Comparison of ENCODE assay signal across 1 cellular context in the genomic region with DNA sequence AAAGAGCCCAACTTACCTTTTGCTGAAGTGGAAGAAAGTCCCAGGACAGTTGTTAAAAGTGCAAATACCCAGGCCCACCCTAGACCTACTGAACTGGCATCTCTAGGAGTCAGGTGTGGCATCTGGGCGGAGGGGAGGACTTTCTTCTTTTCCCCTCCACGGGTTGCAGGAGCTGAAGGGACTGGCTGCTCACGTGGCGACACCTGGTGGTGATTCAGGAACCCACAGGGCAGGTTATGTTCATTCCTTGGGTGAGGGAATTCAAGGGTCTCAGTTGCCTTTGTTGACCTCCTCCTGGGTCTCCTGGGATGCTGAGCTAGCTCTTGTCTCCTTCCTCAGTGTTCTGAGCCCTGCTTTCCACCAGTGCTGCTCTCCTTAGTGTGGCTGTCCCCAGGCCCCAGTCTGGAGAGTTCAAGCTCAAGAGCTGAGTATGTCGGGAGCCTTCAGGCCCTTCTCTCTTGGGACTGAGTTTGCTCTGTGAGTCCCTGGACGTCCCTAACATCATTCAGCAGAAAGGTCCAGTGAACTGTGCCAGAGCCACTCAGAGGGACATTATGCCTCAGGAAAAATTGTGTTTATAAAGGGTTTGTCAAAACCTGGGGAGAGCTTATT.
A peak's percentile ranks its signal among the peaks of the same experiment; 100 is the strongest.
TF ChIP-seq lines count a peak whose summit lies in the region.

No MANE protein-coding gene starts in this region.

TF ChIP-seq in K562, 482 proteins besides CTCF, POLR2A, EP300 and RAD21 (continued from another document and continues in another):
- TF ChIP-seq, protein P1, sequence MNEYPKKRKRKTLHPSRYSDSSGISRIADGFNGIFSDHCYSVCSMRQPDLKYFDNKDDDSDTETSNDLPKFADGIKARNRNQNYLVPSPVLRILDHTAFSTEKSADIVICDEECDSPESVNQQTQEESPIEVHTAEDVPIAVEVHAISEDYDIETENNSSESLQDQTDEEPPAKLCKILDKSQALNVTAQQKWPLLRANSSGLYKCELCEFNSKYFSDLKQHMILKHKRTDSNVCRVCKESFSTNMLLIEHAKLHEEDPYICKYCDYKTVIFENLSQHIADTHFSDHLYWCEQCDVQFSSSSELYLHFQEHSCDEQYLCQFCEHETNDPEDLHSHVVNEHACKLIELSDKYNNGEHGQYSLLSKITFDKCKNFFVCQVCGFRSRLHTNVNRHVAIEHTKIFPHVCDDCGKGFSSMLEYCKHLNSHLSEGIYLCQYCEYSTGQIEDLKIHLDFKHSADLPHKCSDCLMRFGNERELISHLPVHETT (CRISPR knock-in tag; conservative IDR thresholded peaks at IDR 0.05 in 1 of 2, IDR thresholded peaks at IDR 0.05 in 1 of 2): no peak
- TF ChIP-seq ZNF316 (IDR thresholded peaks at IDR 0.05) (no peak), TRIM28 (IDR thresholded peaks at IDR 0.05) (no peak), CEBPG (CRISPR knock-in tag; IDR thresholded peaks at IDR 0.05) (no peak), CEBPG (tag; conservative IDR thresholded peaks at IDR 0.05 in 1 of 2, IDR thresholded peaks at IDR 0.05 in 1 of 2) (no peak), SPI1 (IDR thresholded peaks at IDR 0.05; ENCODE audit: borderline replicate concordance, low read depth, low read length) (no peak), FOXP1 (CRISPR knock-in tag; IDR thresholded peaks at IDR 0.05) (no peak), U2AF1 (optimal IDR thresholded peaks at IDR 0.05; ENCODE audit: low read depth, low read length) (no peak), FOXK1 (CRISPR knock-in tag; IDR thresholded peaks at IDR 0.05; ENCODE audit: borderline replicate concordance) (no peak), ZNF217 (CRISPR knock-in tag; IDR thresholded peaks at IDR 0.05) (no peak), RBM25 (IDR thresholded peaks at IDR 0.05; ENCODE audit: low read depth, low read length, severe bottlenecking) (no peak), KDM5B (IDR thresholded peaks at IDR 0.05; ENCODE audit: insufficient replicate concordance, low read depth, low read length) (no peak), BRD9 (IDR thresholded peaks at IDR 0.05; ENCODE audit: low read depth, partially characterized antibody) (no peak), ARID2 (IDR thresholded peaks at IDR 0.05) (peak; percentile 84), MAZ (CRISPR knock-in tag; conservative IDR thresholded peaks at IDR 0.05 in 1 of 2, IDR thresholded peaks at IDR 0.05 in 1 of 2) (0 out of 4 replicates have a peak, but pooled peaks of 1 of the 2 experiments have one; percentile 18), LEF1 (IDR thresholded peaks at IDR 0.05) (no peak), SAFB2 (IDR thresholded peaks at IDR 0.05; ENCODE audit: borderline replicate concordance, low read depth, low read length, severe bottlenecking) (no peak), BRF1 (IDR thresholded peaks at IDR 0.05; ENCODE audit: borderline replicate concordance, extremely low read depth, insufficient read length) (no peak), ZNF124 (CRISPR knock-in tag; IDR thresholded peaks at IDR 0.05) (no peak), SIN3A (IDR thresholded peaks at IDR 0.05; ENCODE audit: borderline replicate concordance in 2 of 2, control insufficient read depth in 1 of 2, low read depth in 2 of 2, low read length in 2 of 2) (no peak), CTBP1 (IDR thresholded peaks at IDR 0.05; ENCODE audit: borderline replicate concordance) (peak; percentile 15; the same call in 1 of the 2 replicates), NFXL1 (CRISPR knock-in tag; IDR thresholded peaks at IDR 0.05) (no peak), ELF4 (CRISPR knock-in tag; IDR thresholded peaks at IDR 0.05) (no peak), FUS (optimal IDR thresholded peaks at IDR 0.05; ENCODE audit: low read depth, low read length) (no peak), SMC3 (conservative IDR thresholded peaks at IDR 0.05; ENCODE audit: insufficient read depth, low read depth, low read length) (peak; percentile 94), RBM22 (IDR thresholded peaks at IDR 0.05; ENCODE audit: low read depth, low read length, poor library complexity, severe bottlenecking) (no peak), RBM34 (IDR thresholded peaks at IDR 0.05; ENCODE audit: borderline replicate concordance, insufficient read depth, low read length) (no peak), STAG1 (CRISPR knock-in tag; IDR thresholded peaks at IDR 0.05; ENCODE audit: borderline replicate concordance) (peak; percentile 90), BCOR (IDR thresholded peaks at IDR 0.05) (no peak), ZSCAN29 (IDR thresholded peaks at IDR 0.05) (no peak), ESRRB (CRISPR knock-in tag; IDR thresholded peaks at IDR 0.05; ENCODE audit: borderline replicate concordance) (no peak), ZNF232 (CRISPR knock-in tag; IDR thresholded peaks at IDR 0.05) (no peak)
- TF ChIP-seq, protein P2, sequence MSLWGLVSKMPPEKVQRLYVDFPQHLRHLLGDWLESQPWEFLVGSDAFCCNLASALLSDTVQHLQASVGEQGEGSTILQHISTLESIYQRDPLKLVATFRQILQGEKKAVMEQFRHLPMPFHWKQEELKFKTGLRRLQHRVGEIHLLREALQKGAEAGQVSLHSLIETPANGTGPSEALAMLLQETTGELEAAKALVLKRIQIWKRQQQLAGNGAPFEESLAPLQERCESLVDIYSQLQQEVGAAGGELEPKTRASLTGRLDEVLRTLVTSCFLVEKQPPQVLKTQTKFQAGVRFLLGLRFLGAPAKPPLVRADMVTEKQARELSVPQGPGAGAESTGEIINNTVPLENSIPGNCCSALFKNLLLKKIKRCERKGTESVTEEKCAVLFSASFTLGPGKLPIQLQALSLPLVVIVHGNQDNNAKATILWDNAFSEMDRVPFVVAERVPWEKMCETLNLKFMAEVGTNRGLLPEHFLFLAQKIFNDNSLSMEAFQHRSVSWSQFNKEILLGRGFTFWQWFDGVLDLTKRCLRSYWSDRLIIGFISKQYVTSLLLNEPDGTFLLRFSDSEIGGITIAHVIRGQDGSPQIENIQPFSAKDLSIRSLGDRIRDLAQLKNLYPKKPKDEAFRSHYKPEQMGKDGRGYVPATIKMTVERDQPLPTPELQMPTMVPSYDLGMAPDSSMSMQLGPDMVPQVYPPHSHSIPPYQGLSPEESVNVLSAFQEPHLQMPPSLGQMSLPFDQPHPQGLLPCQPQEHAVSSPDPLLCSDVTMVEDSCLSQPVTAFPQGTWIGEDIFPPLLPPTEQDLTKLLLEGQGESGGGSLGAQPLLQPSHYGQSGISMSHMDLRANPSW (CRISPR knock-in tag; IDR thresholded peaks at IDR 0.05): no peak
- TF ChIP-seq, protein P3, sequence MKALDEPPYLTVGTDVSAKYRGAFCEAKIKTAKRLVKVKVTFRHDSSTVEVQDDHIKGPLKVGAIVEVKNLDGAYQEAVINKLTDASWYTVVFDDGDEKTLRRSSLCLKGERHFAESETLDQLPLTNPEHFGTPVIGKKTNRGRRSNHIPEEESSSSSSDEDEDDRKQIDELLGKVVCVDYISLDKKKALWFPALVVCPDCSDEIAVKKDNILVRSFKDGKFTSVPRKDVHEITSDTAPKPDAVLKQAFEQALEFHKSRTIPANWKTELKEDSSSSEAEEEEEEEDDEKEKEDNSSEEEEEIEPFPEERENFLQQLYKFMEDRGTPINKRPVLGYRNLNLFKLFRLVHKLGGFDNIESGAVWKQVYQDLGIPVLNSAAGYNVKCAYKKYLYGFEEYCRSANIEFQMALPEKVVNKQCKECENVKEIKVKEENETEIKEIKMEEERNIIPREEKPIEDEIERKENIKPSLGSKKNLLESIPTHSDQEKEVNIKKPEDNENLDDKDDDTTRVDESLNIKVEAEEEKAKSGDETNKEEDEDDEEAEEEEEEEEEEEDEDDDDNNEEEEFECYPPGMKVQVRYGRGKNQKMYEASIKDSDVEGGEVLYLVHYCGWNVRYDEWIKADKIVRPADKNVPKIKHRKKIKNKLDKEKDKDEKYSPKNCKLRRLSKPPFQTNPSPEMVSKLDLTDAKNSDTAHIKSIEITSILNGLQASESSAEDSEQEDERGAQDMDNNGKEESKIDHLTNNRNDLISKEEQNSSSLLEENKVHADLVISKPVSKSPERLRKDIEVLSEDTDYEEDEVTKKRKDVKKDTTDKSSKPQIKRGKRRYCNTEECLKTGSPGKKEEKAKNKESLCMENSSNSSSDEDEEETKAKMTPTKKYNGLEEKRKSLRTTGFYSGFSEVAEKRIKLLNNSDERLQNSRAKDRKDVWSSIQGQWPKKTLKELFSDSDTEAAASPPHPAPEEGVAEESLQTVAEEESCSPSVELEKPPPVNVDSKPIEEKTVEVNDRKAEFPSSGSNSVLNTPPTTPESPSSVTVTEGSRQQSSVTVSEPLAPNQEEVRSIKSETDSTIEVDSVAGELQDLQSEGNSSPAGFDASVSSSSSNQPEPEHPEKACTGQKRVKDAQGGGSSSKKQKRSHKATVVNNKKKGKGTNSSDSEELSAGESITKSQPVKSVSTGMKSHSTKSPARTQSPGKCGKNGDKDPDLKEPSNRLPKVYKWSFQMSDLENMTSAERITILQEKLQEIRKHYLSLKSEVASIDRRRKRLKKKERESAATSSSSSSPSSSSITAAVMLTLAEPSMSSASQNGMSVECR (CRISPR knock-in tag; IDR thresholded peaks at IDR 0.05): no peak
- TF ChIP-seq, protein P4, sequence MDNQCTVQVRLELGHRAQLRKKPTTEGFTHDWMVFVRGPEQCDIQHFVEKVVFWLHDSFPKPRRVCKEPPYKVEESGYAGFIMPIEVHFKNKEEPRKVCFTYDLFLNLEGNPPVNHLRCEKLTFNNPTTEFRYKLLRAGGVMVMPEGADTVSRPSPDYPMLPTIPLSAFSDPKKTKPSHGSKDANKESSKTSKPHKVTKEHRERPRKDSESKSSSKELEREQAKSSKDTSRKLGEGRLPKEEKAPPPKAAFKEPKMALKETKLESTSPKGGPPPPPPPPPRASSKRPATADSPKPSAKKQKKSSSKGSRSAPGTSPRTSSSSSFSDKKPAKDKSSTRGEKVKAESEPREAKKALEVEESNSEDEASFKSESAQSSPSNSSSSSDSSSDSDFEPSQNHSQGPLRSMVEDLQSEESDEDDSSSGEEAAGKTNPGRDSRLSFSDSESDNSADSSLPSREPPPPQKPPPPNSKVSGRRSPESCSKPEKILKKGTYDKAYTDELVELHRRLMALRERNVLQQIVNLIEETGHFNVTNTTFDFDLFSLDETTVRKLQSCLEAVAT (IDR thresholded peaks at IDR 0.05): no peak
- TF ChIP-seq, protein P5, sequence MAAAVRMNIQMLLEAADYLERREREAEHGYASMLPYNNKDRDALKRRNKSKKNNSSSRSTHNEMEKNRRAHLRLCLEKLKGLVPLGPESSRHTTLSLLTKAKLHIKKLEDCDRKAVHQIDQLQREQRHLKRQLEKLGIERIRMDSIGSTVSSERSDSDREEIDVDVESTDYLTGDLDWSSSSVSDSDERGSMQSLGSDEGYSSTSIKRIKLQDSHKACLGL (CRISPR knock-in tag; IDR thresholded peaks at IDR 0.05; ENCODE audit: borderline replicate concordance, poor library complexity, severe bottlenecking): no peak
- TF ChIP-seq, protein P6, sequence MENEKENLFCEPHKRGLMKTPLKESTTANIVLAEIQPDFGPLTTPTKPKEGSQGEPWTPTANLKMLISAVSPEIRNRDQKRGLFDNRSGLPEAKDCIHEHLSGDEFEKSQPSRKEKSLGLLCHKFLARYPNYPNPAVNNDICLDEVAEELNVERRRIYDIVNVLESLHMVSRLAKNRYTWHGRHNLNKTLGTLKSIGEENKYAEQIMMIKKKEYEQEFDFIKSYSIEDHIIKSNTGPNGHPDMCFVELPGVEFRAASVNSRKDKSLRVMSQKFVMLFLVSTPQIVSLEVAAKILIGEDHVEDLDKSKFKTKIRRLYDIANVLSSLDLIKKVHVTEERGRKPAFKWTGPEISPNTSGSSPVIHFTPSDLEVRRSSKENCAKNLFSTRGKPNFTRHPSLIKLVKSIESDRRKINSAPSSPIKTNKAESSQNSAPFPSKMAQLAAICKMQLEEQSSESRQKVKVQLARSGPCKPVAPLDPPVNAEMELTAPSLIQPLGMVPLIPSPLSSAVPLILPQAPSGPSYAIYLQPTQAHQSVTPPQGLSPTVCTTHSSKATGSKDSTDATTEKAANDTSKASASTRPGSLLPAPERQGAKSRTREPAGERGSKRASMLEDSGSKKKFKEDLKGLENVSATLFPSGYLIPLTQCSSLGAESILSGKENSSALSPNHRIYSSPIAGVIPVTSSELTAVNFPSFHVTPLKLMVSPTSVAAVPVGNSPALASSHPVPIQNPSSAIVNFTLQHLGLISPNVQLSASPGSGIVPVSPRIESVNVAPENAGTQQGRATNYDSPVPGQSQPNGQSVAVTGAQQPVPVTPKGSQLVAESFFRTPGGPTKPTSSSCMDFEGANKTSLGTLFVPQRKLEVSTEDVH (IDR thresholded peaks at IDR 0.05; ENCODE audit: low read depth, partially characterized antibody): no peak
- TF ChIP-seq, protein P7, sequence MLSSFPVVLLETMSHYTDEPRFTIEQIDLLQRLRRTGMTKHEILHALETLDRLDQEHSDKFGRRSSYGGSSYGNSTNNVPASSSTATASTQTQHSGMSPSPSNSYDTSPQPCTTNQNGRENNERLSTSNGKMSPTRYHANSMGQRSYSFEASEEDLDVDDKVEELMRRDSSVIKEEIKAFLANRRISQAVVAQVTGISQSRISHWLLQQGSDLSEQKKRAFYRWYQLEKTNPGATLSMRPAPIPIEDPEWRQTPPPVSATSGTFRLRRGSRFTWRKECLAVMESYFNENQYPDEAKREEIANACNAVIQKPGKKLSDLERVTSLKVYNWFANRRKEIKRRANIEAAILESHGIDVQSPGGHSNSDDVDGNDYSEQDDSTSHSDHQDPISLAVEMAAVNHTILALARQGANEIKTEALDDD (IDR thresholded peaks at IDR 0.05): no peak
- TF ChIP-seq, protein P8, sequence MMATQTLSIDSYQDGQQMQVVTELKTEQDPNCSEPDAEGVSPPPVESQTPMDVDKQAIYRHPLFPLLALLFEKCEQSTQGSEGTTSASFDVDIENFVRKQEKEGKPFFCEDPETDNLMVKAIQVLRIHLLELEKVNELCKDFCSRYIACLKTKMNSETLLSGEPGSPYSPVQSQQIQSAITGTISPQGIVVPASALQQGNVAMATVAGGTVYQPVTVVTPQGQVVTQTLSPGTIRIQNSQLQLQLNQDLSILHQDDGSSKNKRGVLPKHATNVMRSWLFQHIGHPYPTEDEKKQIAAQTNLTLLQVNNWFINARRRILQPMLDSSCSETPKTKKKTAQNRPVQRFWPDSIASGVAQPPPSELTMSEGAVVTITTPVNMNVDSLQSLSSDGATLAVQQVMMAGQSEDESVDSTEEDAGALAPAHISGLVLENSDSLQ (IDR thresholded peaks at IDR 0.05): no peak
- TF ChIP-seq, protein P9, sequence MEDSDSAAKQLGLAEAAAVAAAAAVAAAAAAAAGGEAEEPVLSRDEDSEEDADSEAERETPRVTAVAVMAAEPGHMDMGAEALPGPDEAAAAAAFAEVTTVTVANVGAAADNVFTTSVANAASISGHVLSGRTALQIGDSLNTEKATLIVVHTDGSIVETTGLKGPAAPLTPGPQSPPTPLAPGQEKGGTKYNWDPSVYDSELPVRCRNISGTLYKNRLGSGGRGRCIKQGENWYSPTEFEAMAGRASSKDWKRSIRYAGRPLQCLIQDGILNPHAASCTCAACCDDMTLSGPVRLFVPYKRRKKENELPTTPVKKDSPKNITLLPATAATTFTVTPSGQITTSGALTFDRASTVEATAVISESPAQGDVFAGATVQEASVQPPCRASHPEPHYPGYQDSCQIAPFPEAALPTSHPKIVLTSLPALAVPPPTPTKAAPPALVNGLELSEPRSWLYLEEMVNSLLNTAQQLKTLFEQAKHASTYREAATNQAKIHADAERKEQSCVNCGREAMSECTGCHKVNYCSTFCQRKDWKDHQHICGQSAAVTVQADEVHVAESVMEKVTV (CRISPR knock-in tag; IDR thresholded peaks at IDR 0.05): peak; percentile 82
- TF ChIP-seq, protein P10, sequence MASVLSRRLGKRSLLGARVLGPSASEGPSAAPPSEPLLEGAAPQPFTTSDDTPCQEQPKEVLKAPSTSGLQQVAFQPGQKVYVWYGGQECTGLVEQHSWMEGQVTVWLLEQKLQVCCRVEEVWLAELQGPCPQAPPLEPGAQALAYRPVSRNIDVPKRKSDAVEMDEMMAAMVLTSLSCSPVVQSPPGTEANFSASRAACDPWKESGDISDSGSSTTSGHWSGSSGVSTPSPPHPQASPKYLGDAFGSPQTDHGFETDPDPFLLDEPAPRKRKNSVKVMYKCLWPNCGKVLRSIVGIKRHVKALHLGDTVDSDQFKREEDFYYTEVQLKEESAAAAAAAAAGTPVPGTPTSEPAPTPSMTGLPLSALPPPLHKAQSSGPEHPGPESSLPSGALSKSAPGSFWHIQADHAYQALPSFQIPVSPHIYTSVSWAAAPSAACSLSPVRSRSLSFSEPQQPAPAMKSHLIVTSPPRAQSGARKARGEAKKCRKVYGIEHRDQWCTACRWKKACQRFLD (CRISPR knock-in tag; IDR thresholded peaks at IDR 0.05): no peak
